In genomic region chr14:92459479-92460421, GRCh38 we compare ENCODE assay signal across 13 cellular contexts. TPM values are rescaled to one million over a fixed set of nuclear protein-coding genes. Genes with fewer than 3 reads are reported as not detected.
DNase-seq lines count a peak whose midpoint lies in the region; ATAC-seq, FAIRE-seq and TF ChIP-seq lines count a peak whose summit lies in the region.
"Had no signal": no experiment of that assay in that cellular context is flagged by ENCODE, and none has a peak within 500 bp of the region (broad histone marks: within the 10 kb centered on the region; RNA-seq: fewer than 3 reads in every experiment).

No MANE protein-coding gene starts in this region.

- H3K9me3 ChIP-seq in liver (ENCODE audit: control insufficient read depth in 4 of 4, low read length in 3 of 4) (no peaks in the 10 kb centered on the region), HepG2 (ENCODE audit: low read length) (no peaks in the 10 kb centered on the region), endothelial cell of umbilical vein (replicated peaks; ENCODE audit: control insufficient read depth, insufficient read depth, low read length) (no peaks in the 10 kb centered on the region), mucosa of descending colon (no peaks in the 10 kb centered on the region)
- H3K9me3 ChIP-seq: BE2C had no signal

- peak overlapping the region in 1 of 2 donors; percentile 51 for H3K27ac ChIP-seq in liver (ENCODE audit: low read depth in 1 of 2, low read length in 2 of 2)
- no peak overlapping the region for H3K27ac ChIP-seq in HepG2 (ENCODE audit: extremely low read length, insufficient read depth, low read length)
- H3K27ac ChIP-seq in endothelial cell of umbilical vein (ENCODE audit: insufficient read depth, low read depth, low read length): peak overlapping the region; percentile 86

- no peak for DNase-seq in HepG2 (ENCODE audit: low spot score)
- peak; percentile 76 for DNase-seq in endothelial cell of umbilical vein (ENCODE audit: low read depth, low spot score)
- peak in 1 of 3 donors; percentile 13 for DNase-seq in mucosa of descending colon
- no peak for DNase-seq in activated CD4-positive, alpha-beta T cell treated with anti-CD3 and anti-CD28 coated beads for 1 hour
- DNase-seq in LoVo (ENCODE audit: low spot score): no peak
- no peak for DNase-seq in hippocampal formation (lab: John Stamatoyannopoulos, UW)
- DNase-seq: BE2C; naive thymus-derived CD8-positive, alpha-beta T cell; stimulated activated CD4-positive, alpha-beta T cell treated with anti-CD3 and anti-CD28 coated beads, Interleukin-2, amount 100 ng/mL, for 24 hours; substantia nigra; T1000 had no signal

- no TSS peak for BruUV-seq in HepG2 (replicated peaks; lab: Mats Ljungman, UMichigan)
- no TSS peak for BruUV-seq in endothelial cell of umbilical vein (replicated peaks; lab: Mats Ljungman, UMichigan)

- H3K4me1 ChIP-seq in liver (ENCODE audit: control insufficient read depth in 4 of 4, insufficient read depth in 4 of 4, low read length in 3 of 4): peaks cover 0 to 5% (median 0%) of the 10 kb centered on the region in 4 donors
- H3K4me1 ChIP-seq in HepG2 (ENCODE audit: insufficient read depth, low read length): 0 out of 2 replicates have a peak, but pooled peaks cover 5% of the 10 kb centered on the region
- peaks cover 30% of the 10 kb centered on the region for H3K4me1 ChIP-seq in endothelial cell of umbilical vein (ENCODE audit: control insufficient read depth, extremely low read depth, insufficient read depth, low read length)
- peaks cover 8% of the 10 kb centered on the region for H3K4me1 ChIP-seq in mucosa of descending colon (ENCODE audit: low read depth)
- H3K4me1 ChIP-seq: BE2C had no signal

- H3K9ac ChIP-seq in liver (ENCODE audit: low read depth in 1 of 2, low read length in 2 of 2): no peak overlapping the region
- H3K9ac ChIP-seq in HepG2 (ENCODE audit: insufficient read depth, low read depth, low read length): no peak overlapping the region
- peak overlapping the region; percentile 42 for H3K9ac ChIP-seq in endothelial cell of umbilical vein (replicated peaks; ENCODE audit: extremely low read depth, insufficient read depth, low read length)

- in situ Hi-C loops in HepG2 (cut with HindIII; ENCODE audit: extremely low pct_ligation_motif_present, low pct_unique_long_range_greater_than_20kb): loop anchor here (10.0 kb wide), 1 partner anchor 325 kb away; no protein-coding TSS in a partner anchor

- dilution Hi-C loops in endothelial cell of umbilical vein (cut with MboI; ENCODE audit: extremely low pct_ligation_motif_present, low sequenced_read_pairs): no loop called here

- POLR2A ChIA-PET in HepG2 (lab: Yijun Ruan, JAX) (interaction anchor here (0.6 kb wide), 1 partner anchor 340 kb away, joined by 3 read pairs; no protein-coding TSS in a partner anchor), endothelial cell of umbilical vein (lab: Charles Lee) (interaction anchor here (1.0 to 1.6 kb wide), 2 partner anchors 81 to 338 kb away, joined by 4 to 5 read pairs; partner anchors contain the start of genes CPSF2 and NDUFB1)

- TF ChIP-seq EP300 in HepG2 (IDR thresholded peaks at IDR 0.05; ENCODE audit: low read depth in 2 of 2, low read length in 2 of 2): no peak
- no peak for TF ChIP-seq EP300 in HepG2 (CRISPR knock-in tag; IDR thresholded peaks at IDR 0.05; ENCODE audit: borderline replicate concordance)

- H3K4me2 ChIP-seq in HepG2 (ENCODE audit: low read depth, low read length) (no peak overlapping the region), endothelial cell of umbilical vein (ENCODE audit: insufficient read depth, low read length) (peak overlapping the region; percentile 21)

- H3K27me3 ChIP-seq in liver (ENCODE audit: control insufficient read depth in 4 of 4, insufficient read depth in 4 of 4, low read length in 3 of 4) (no peaks in the 10 kb centered on the region), HepG2 (ENCODE audit: control insufficient read depth in 1 of 2, insufficient read depth in 2 of 2, low read length in 2 of 2) (peaks cover 7 to 50% of the 10 kb centered on the region in 2 experiments), endothelial cell of umbilical vein (ENCODE audit: control insufficient read depth in 2 of 2, insufficient read depth in 2 of 2, low read length in 2 of 2) (no peaks in the 10 kb centered on the region)

- H3K4me3 ChIP-seq in liver (ENCODE audit: low read depth in 1 of 3, low read length in 3 of 3) (no peak overlapping the region), HepG2 (replicated peaks in 1 of 3; ENCODE audit: insufficient read depth in 1 of 3, low read depth in 2 of 3, low read length in 3 of 3) (no peak overlapping the region), endothelial cell of umbilical vein (replicated peaks in 1 of 3; ENCODE audit: insufficient read depth in 1 of 3, low read depth in 1 of 3, low read length in 3 of 3) (no peak overlapping the region), mucosa of descending colon (no peak overlapping the region)

- CTCF ChIA-PET in HepG2 (lab: Yijun Ruan, JAX; ENCODE audit: low intra/inter-chr PET ratio, low total read pairs): no interaction called here
- CTCF ChIA-PET in endothelial cell of umbilical vein (lab: Charles Lee): interaction anchor here (0.8 to 3.1 kb wide), 16 partner anchors 14 to 324 kb away, joined by 3 to 17 read pairs (median 4); no protein-coding TSS in a partner anchor

- ATAC-seq in HepG2 (no peak), mucosa of descending colon (peak; percentile 7), GM18517 (IDR thresholded peaks at IDR 0.05; ENCODE audit: unreplicated experiment) (no peak)
- ATAC-seq: naive thymus-derived CD8-positive, alpha-beta T cell had no signal

- 72% methylated on average over 23 of the region's 23 CpGs for WGBS in liver
- WGBS in HepG2 (ENCODE audit: low lambda C conversion rate): 54% methylated on average over 19 of the region's 23 CpGs

- intact Hi-C loops in HepG2 (cut with micrococcal nuclease; ENCODE audit: unreplicated experiment) (loop anchor here (5.0 kb wide), 1 partner anchor 322 kb away; no protein-coding TSS in a partner anchor), endothelial cell of umbilical vein (cut with micrococcal nuclease) (loop anchor here (1.0 to 5.0 kb wide), 3 partner anchors 307 to 949 kb away; partner anchors contain the start of gene PPP4R3A), mucosa of descending colon (cut with DNase I, micrococcal nuclease) (no loop called here)

- TF ChIP-seq CTCF in liver (IDR thresholded peaks at IDR 0.05; ENCODE audit: low read depth, low read length, missing input control): no peak
- TF ChIP-seq CTCF in HepG2 (CRISPR knock-in tag; IDR thresholded peaks at IDR 0.05): no peak
- peak in 1 of 2 donors; percentile 33 for TF ChIP-seq CTCF in endothelial cell of umbilical vein (IDR thresholded peaks at IDR 0.05; ENCODE audit: extremely low read depth in 1 of 2, insufficient read depth in 1 of 2, low read depth in 1 of 2, low read length in 2 of 2)
- no peak for TF ChIP-seq CTCF in mucosa of descending colon (IDR thresholded peaks at IDR 0.05)

- H3K9me1 ChIP-seq in endothelial cell of umbilical vein (replicated peaks; ENCODE audit: control insufficient read depth, extremely low read depth, insufficient read depth, low read length): no peaks in the 10 kb centered on the region

- no peak overlapping the region for H2AFZ ChIP-seq in HepG2 (ENCODE audit: low read length)
- peak overlapping the region; percentile 93 for H2AFZ ChIP-seq in endothelial cell of umbilical vein (ENCODE audit: low read depth, low read length)

- TF ChIP-seq RAD21 in liver (IDR thresholded peaks at IDR 0.05) (peak in 1 of 2 donors; percentile 16), HepG2 (CRISPR knock-in tag; IDR thresholded peaks at IDR 0.05) (no peak)

- TF ChIP-seq POLR2A in HepG2 (IDR thresholded peaks at IDR 0.05; ENCODE audit: insufficient read depth in 1 of 2, low read depth in 2 of 2, low read length in 2 of 2): no peak
- no peak for TF ChIP-seq POLR2A in endothelial cell of umbilical vein (IDR thresholded peaks at IDR 0.05; ENCODE audit: low read depth, low read length)

- H3K36me3 ChIP-seq in liver (ENCODE audit: control insufficient read depth in 4 of 4, insufficient read depth in 3 of 4, low read depth in 1 of 4, low read length in 3 of 4) (no peaks in the 10 kb centered on the region), HepG2 (replicated peaks in 1 of 2; ENCODE audit: control insufficient read depth in 1 of 2, insufficient read depth in 2 of 2, low read length in 2 of 2) (no peaks in the 10 kb centered on the region), endothelial cell of umbilical vein (ENCODE audit: control insufficient read depth in 2 of 2, extremely low read depth in 1 of 2, insufficient read depth in 2 of 2, low read length in 2 of 2) (no peaks in the 10 kb centered on the region), mucosa of descending colon (ENCODE audit: low read depth) (no peaks in the 10 kb centered on the region)
- H3K36me3 ChIP-seq: BE2C had no signal

- FAIRE-seq in HepG2 (lab: Jason Lieb, UNC): no peak
- FAIRE-seq in endothelial cell of umbilical vein (lab: Jason Lieb, UNC): peak; percentile 67

- H4K20me1 ChIP-seq in HepG2 (ENCODE audit: insufficient read depth, low read length) (no peaks in the 10 kb centered on the region), endothelial cell of umbilical vein (replicated peaks; ENCODE audit: control insufficient read depth, extremely low read depth, insufficient read depth, low read length) (no peaks in the 10 kb centered on the region)

- H3K79me2 ChIP-seq in HepG2 (ENCODE audit: insufficient read depth, low read length) (no peaks in the 10 kb centered on the region), endothelial cell of umbilical vein (ENCODE audit: control insufficient read depth, insufficient read depth, low read length) (no peaks in the 10 kb centered on the region)

RNA-seq across cellular contexts. Expression of gene RIN3, which starts 53.8 kb away (rescaled TPM):
- total RNA-seq in liver (10 to 100 TPM in 1 of 2 donors, 1 to 10 TPM in 1; 6.8 to 15.6 TPM), HepG2 (2016; rRNA removed; fragmentation: Illumina TruSeq; extraction: Trizol) (2.3 and 2.9 TPM in 2 replicates), endothelial cell of umbilical vein (20.8 and 29.5 TPM in 2 replicates), mucosa of descending colon (10 to 100 TPM; 26.2 to 51.0 (median 32.9) TPM)
- polyA plus RNA-seq in liver (10 to 100 TPM in 1 of 2 donors, 1 to 10 TPM in 1; 5.0 to 11.1 TPM), HepG2 (2011; rRNA removed) (3.5 and 3.6 TPM in 2 replicates), endothelial cell of umbilical vein (5.1 and 5.8 TPM in 2 replicates)
- total RNA-seq in HepG2 (2016; cell fraction: cytosol; rRNA removed; fragmentation: Illumina TruSeq; extraction: Trizol; ENCODE audit: low read depth): 2.3 and 2.7 TPM in 2 replicates
- 2.0 and 2.8 TPM in 2 replicates for total RNA-seq in HepG2 (2016; cell fraction: insoluble cytoplasmic fraction; rRNA removed; fragmentation: Illumina TruSeq; extraction: Trizol)
- total RNA-seq in HepG2 (2016; cell fraction: membrane; rRNA removed; fragmentation: Illumina TruSeq; extraction: Trizol): 4.4 and 4.7 TPM in 2 replicates
- total RNA-seq in HepG2 (2016; cell fraction: nucleus; rRNA removed; fragmentation: Illumina TruSeq; extraction: Trizol): 5.1 and 7.2 TPM in 2 replicates
- 1.6 and 2.1 TPM in 2 replicates for polyA plus RNA-seq in HepG2 (2011; cell fraction: cytosol; rRNA removed)
- 7.0 TPM in 2 replicates for polyA plus RNA-seq in HepG2 (2011; cell fraction: nucleus; rRNA removed)
- 5.6 and 6.5 TPM in 2 replicates for polyA plus RNA-seq in HepG2 (2012)
- 6.3 and 6.8 TPM in 2 replicates for polyA plus RNA-seq in HepG2 (2016; cell fraction: cytosol; fragmentation: Illumina TruSeq; extraction: Trizol; ENCODE audit: low read depth)
- 7.0 and 10.5 TPM in 2 replicates for polyA plus RNA-seq in HepG2 (2016; cell fraction: insoluble cytoplasmic fraction; fragmentation: Illumina TruSeq; extraction: Trizol; ENCODE audit: low read depth)
- polyA plus RNA-seq in HepG2 (2016; cell fraction: membrane; fragmentation: Illumina TruSeq; extraction: Trizol; ENCODE audit: low read depth): 9.8 and 10.5 TPM in 2 replicates
- 11.7 and 11.9 TPM in 2 replicates for polyA plus RNA-seq in HepG2 (2016; cell fraction: nucleus; fragmentation: Illumina TruSeq; extraction: Trizol; ENCODE audit: insufficient read depth, low read depth)
- polyA minus RNA-seq in HepG2 (2011; rRNA and poly(A)+ RNA removed; ENCODE audit: low replicate concordance): 5.5 TPM in 1 of 2 replicates, not detected in the other
- polyA minus RNA-seq in HepG2 (2011; cell fraction: cytosol; rRNA and poly(A)+ RNA removed): 4.6 and 4.9 TPM in 2 replicates
- polyA minus RNA-seq in HepG2 (2011; cell fraction: nucleus; rRNA and poly(A)+ RNA removed): 8.0 and 9.7 TPM in 2 replicates
- polyA plus RNA-seq in endothelial cell of umbilical vein (2011; cell fraction: cytosol; rRNA removed): 6.3 and 8.4 TPM in 2 replicates
- polyA plus RNA-seq in endothelial cell of umbilical vein (2011; cell fraction: nucleus; rRNA removed): 8.8 and 10.4 TPM in 2 replicates
- 11.8 and 12.4 TPM in 2 replicates for polyA plus RNA-seq in endothelial cell of umbilical vein (2012)
- 10.6 and 13.4 TPM in 2 replicates for polyA minus RNA-seq in endothelial cell of umbilical vein
- polyA minus RNA-seq in endothelial cell of umbilical vein (2011; cell fraction: cytosol; rRNA and poly(A)+ RNA removed): not detected
- polyA minus RNA-seq in endothelial cell of umbilical vein (2011; cell fraction: nucleus; rRNA and poly(A)+ RNA removed): 15.2 and 18.2 TPM in 2 replicates

Comparison
In these comparisons a context has a peak if more than half of its experiments do, and no peak if none do; other contexts are left out.
1. intact Hi-C loops: an anchor here in HepG2 (5.0 kb wide) and endothelial cell of umbilical vein (1.0 to 5.0 kb wide); none called in mucosa of descending colon.